16 cellular contexts compared by ENCODE assay signal in the genomic region with DNA sequence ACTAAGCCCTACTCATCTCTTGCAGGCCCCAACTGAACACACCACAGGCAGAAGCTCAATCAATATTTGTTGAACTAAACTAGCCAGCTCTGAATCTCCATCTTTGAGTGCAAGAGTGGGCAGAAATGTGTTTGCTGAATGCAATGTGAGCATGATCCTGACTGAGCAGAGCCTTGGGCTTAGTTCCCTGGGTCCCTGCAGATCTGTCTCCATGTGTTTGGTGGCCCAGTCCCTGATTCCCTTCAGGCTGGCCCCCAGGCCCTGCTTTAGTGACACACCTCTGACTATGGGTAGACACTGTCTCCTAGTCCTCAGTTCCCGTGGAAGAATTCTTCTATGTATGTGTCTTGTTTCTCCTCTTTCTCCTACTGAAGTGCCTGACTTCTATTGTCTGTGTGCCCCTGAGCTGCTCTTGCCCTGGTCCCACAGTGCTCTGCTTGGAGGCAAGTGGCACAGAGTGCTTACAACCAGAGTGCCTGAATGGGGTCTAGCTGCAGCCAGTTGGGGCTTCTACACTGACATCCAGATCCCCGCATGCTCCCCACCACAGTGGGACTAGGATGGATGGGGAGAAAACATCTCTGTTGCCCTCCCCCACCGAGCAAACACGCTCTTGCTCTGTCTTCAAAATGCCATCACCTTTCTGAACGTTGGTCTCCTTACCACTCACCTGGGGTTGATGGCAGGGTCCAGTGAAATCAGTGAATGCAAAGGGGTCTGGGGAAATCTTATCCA. TPM values are rescaled to one million over a fixed set of nuclear protein-coding genes. Genes with fewer than 3 reads are reported as not detected.
DNase-seq lines count a peak whose midpoint lies in the region; ATAC-seq and TF ChIP-seq lines count a peak whose summit lies in the region.
"Had no signal": no experiment of that assay in that cellular context is flagged by ENCODE, and none has a peak within 500 bp of the region (broad histone marks: within the 10 kb centered on the region; RNA-seq: fewer than 3 reads in every experiment).

No MANE protein-coding gene starts in this region.

- no peak for ATAC-seq in heart right ventricle
- ATAC-seq in stimulated activated naive CD8-positive, alpha-beta T cell treated with anti-CD3 and anti-CD28 coated beads, Interleukin-15, Interleukin-2, amounts not matched to agents 100 U/mL and 50 U/mL, for 24 hours = no peak

- H3K9me3 ChIP-seq in HUES48 (ENCODE audit: control insufficient read depth, insufficient read depth, low read length) (peaks cover 19% of the 10 kb centered on the region), heart right ventricle (no peaks in the 10 kb centered on the region)

- DNase-seq in coronary artery (ENCODE audit: low spot score) (peak; percentile 53), type B pancreatic cell (ENCODE audit: extremely low spot score, unreplicated experiment) (peak; percentile 36), heart right ventricle (no peak), retina (no peak)
- no peak for DNase-seq in stimulated activated naive CD8-positive, alpha-beta T cell treated with anti-CD3 and anti-CD28 coated beads, Interleukin-15, Interleukin-2, amounts not matched to agents 100 U/mL and 50 U/mL, for 24 hours
- DNase-seq: CD4-positive, alpha-beta T cell; DMS53; GM23248; NCI-H1417; NCI-H1930; NCI-H69; NK-92 treated with Interleukin-12 subunit alpha and Interleukin-12 subunit beta, amount 100 ng/mL, for 24 hours; SHP77 had no signal

- TF ChIP-seq CTCF in coronary artery (IDR thresholded peaks at IDR 0.05) (no peak), nephron (IDR thresholded peaks at IDR 0.05; ENCODE audit: unreplicated experiment in 3 of 3) (no peak), type B pancreatic cell (conservative IDR thresholded peaks at IDR 0.05) (no peak), heart right ventricle (IDR thresholded peaks at IDR 0.05) (no peak)

- no peaks in the 10 kb centered on the region for H3K27me3 Mint-ChIP-seq in nephron (ENCODE audit: low read depth)
- no peaks in the 10 kb centered on the region for H3K27me3 Mint-ChIP-seq in type B pancreatic cell
- H3K27me3 Mint-ChIP-seq: CD4-positive, alpha-beta T cell had no signal

- H3K4me3 Mint-ChIP-seq in nephron (no peak overlapping the region), type B pancreatic cell (no peak overlapping the region)
- H3K4me3 Mint-ChIP-seq: B cell; CD4-positive, alpha-beta T cell had no signal

- peaks cover 67% of the 10 kb centered on the region for H3K4me1 Mint-ChIP-seq in nephron
- H3K4me1 Mint-ChIP-seq in type B pancreatic cell (ENCODE audit: unreplicated experiment) = peaks cover 32% of the 10 kb centered on the region
- H3K4me1 Mint-ChIP-seq: B cell had no signal

- WGBS in heart right ventricle, 2 donors = 87 to 89% methylated on average over 5 of the region's 5 CpGs

- H3K27ac Mint-ChIP-seq in nephron (peak overlapping the region; percentile 38 to 78 (median 69)), type B pancreatic cell (no peak overlapping the region)
- H3K27ac Mint-ChIP-seq: B cell; CD4-positive, alpha-beta T cell had no signal

- no peak overlapping the region for H3K9ac ChIP-seq in HUES48 (ENCODE audit: low read depth, low read length)
- H3K9ac ChIP-seq: GM23248 had no signal

- H3K4me1 ChIP-seq in HUES48 (ENCODE audit: control insufficient read depth, insufficient read depth, low read length) (peaks cover 37% of the 10 kb centered on the region), heart right ventricle (peaks cover 0 to 16% (median 9%) of the 10 kb centered on the region in 9 donors)

- H3K27me3 ChIP-seq in HUES48 (ENCODE audit: control insufficient read depth, insufficient read depth, low read length) (no peaks in the 10 kb centered on the region), heart right ventricle (peaks cover 0 to 33% (median 0%) of the 10 kb centered on the region in 7 donors)

- H3K36me3 Mint-ChIP-seq in nephron (ENCODE audit: low read depth) = peaks cover 9% of the 10 kb centered on the region
- H3K36me3 Mint-ChIP-seq in type B pancreatic cell = peaks cover 4% of the 10 kb centered on the region

- peak overlapping the region; percentile 10 for H3K27ac ChIP-seq in HUES48 (ENCODE audit: low read depth, low read length)
- H3K27ac ChIP-seq in coronary artery = no peak overlapping the region
- no peak overlapping the region for H3K27ac ChIP-seq in heart right ventricle
- H3K27ac ChIP-seq: GM23248 had no signal

- H3K9me3 Mint-ChIP-seq in nephron = peaks cover 3% of the 10 kb centered on the region
- H3K9me3 Mint-ChIP-seq in type B pancreatic cell = no peaks in the 10 kb centered on the region
- H3K9me3 Mint-ChIP-seq: CD4-positive, alpha-beta T cell had no signal

- H3K36me3 ChIP-seq in HUES48 (ENCODE audit: control insufficient read depth, insufficient read depth, low read length) (peaks cover 9% of the 10 kb centered on the region), heart right ventricle (peaks cover 0 to 1% (median 0%) of the 10 kb centered on the region in 9 donors)

- intact Hi-C loops in heart right ventricle (cut with DNase I) = loop anchor here in 2 of 10 donors (5.0 to 10.0 kb wide), 2 partner anchors 66 to 331 kb away; a partner anchor contains a TSS

- H3K4me3 ChIP-seq in HUES48 (ENCODE audit: low read depth, low read length) = no peak overlapping the region
- no peak overlapping the region for H3K4me3 ChIP-seq in coronary artery
- H3K4me3 ChIP-seq in heart right ventricle = no peak overlapping the region
- H3K4me3 ChIP-seq: GM23248 had no signal

RNA-seq across cellular contexts. Expression of a gene that starts 9.3 kb away (rescaled TPM):
- total RNA-seq in type B pancreatic cell (ENCODE audit: low replicate concordance) (47.5 and 50.6 TPM in 2 replicates), heart right ventricle (10 to 100 TPM in 9 of 10 donors, 1 to 10 TPM in 1; 9.0 to 20.2 (median 16.6) TPM)
- 10 to 100 TPM in 1 of 2 donors, 1 to 10 TPM in 1; 4.5 to 10.8 TPM for polyA plus RNA-seq in heart right ventricle

Comparison
In these comparisons a context has a peak if more than half of its experiments do, and no peak if none do; other contexts are left out.
1. DNase-seq: peak in coronary artery (single experiment) and type B pancreatic cell (single experiment); none in heart right ventricle (0 of 2), retina (single experiment) and stimulated activated naive CD8-positive, alpha-beta T cell treated with anti-CD3 and anti-CD28 coated beads, Interleukin-15, Interleukin-2, amounts not matched to agents 100 U/mL and 50 U/mL, for 24 hours (single experiment).